15 cellular contexts compared by ENCODE assay signal in the genomic region with DNA sequence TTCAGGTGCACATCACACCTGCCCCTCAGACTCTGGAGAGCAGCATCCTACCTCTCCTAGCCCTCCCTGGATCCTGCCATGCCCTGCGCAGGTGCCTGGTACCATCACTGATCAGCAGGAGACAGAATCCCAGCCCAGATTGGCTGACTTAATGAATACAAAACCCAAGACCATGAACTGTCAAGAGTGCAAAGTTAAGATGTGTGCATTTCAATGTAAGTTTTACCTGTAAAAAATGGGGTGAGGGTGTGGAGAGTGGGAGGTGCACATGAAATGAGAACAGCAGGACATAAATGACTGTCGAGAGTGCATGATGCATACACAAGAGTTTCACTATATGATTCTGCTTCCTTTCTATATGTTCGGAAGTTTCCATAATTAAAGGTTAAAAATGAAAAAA. TPM values are rescaled to one million over a fixed set of nuclear protein-coding genes. Genes with fewer than 3 reads are reported as not detected.
A peak's percentile ranks its signal among the peaks of the same experiment; 100 is the strongest.
DNase-seq lines count a peak whose midpoint lies in the region; ATAC-seq, FAIRE-seq and TF ChIP-seq lines count a peak whose summit lies in the region.
"Had no signal": no experiment of that assay in that cellular context is flagged by ENCODE, and none has a peak within 500 bp of the region (broad histone marks: within the 10 kb centered on the region; RNA-seq: fewer than 3 reads in every experiment).

No MANE protein-coding gene starts in this region.

- H3K36me3 ChIP-seq in CD8-positive, alpha-beta memory T cell (ENCODE audit: insufficient read depth, low read length): peaks cover 89% of the 10 kb centered on the region
- H3K36me3 ChIP-seq in Caco-2 (ENCODE audit: control insufficient read depth, insufficient read depth, low read length) (peaks cover 2% of the 10 kb centered on the region; the same call in 1 of the 2 replicates), gastroesophageal sphincter (peaks cover 0 to 1% of the 10 kb centered on the region in 2 donors), mammary epithelial cell (ENCODE audit: insufficient read depth, low read length) (no peaks in the 10 kb centered on the region)
- H3K36me3 ChIP-seq: tibial artery had no signal

- no peak overlapping the region for H3K4me2 ChIP-seq in mammary epithelial cell (ENCODE audit: insufficient read depth, low read depth, low read length)

- in situ Hi-C loops in mammary epithelial cell (cut with MboI; ENCODE audit: low sequenced_read_pairs in 2 of 2): no loop called here

- H3K4me3 Mint-ChIP-seq in CD8-positive, alpha-beta memory T cell: no peak overlapping the region
- H3K4me3 Mint-ChIP-seq in T-cell: no peak overlapping the region
- no peak overlapping the region for H3K4me3 Mint-ChIP-seq in effector memory CD8-positive, alpha-beta T cell
- H3K4me3 Mint-ChIP-seq in Caco-2 (ENCODE audit: unreplicated experiment): no peak overlapping the region

- H3K9ac ChIP-seq in mammary epithelial cell (ENCODE audit: insufficient read depth, low read length): no peak overlapping the region

- ATAC-seq in GM18502 (IDR thresholded peaks at IDR 0.05; ENCODE audit: poor library complexity, unreplicated experiment) (peak; percentile 47), T-cell (replicated peaks in 1 of 4) (no peak), gastroesophageal sphincter (no peak)
- no peak for ATAC-seq in effector memory CD8-positive, alpha-beta T cell (replicated peaks)

- no peaks in the 10 kb centered on the region for H3K27me3 ChIP-seq in CD8-positive, alpha-beta memory T cell (ENCODE audit: insufficient read depth, low read length, poor library complexity, severe bottlenecking)
- H3K27me3 ChIP-seq in Caco-2 (replicated peaks; ENCODE audit: control insufficient read depth, insufficient read depth, low read length): no peaks in the 10 kb centered on the region
- no peaks in the 10 kb centered on the region for H3K27me3 ChIP-seq in gastroesophageal sphincter
- no peaks in the 10 kb centered on the region for H3K27me3 ChIP-seq in mammary epithelial cell (ENCODE audit: insufficient read depth, low read length)
- H3K27me3 ChIP-seq: neutrophil had no signal

- peaks cover 13% of the 10 kb centered on the region for H3K4me1 ChIP-seq in CD8-positive, alpha-beta memory T cell (ENCODE audit: insufficient read depth, low read length)
- H3K4me1 ChIP-seq in Caco-2 (no peaks in the 10 kb centered on the region), gastroesophageal sphincter (peaks cover 0 to 16% (median 0%) of the 10 kb centered on the region in 3 donors), mammary epithelial cell (ENCODE audit: insufficient read depth, low read length) (no peaks in the 10 kb centered on the region)

- TF ChIP-seq CTCF in Caco-2 (IDR thresholded peaks at IDR 0.05; ENCODE audit: insufficient read depth in 1 of 2, low read depth in 1 of 2, low read length in 1 of 2, severe bottlenecking in 1 of 2, unreplicated experiment in 1 of 2) (no peak), gastroesophageal sphincter (IDR thresholded peaks at IDR 0.05) (no peak), mammary epithelial cell (conservative IDR thresholded peaks at IDR 0.05 in 1 of 2, IDR thresholded peaks at IDR 0.05 in 1 of 2; ENCODE audit: extremely low read depth in 1 of 2, insufficient read depth in 1 of 2, low read depth in 1 of 2, low read length in 2 of 2) (no peak)

- no peaks in the 10 kb centered on the region for H3K9me3 ChIP-seq in CD8-positive, alpha-beta memory T cell (ENCODE audit: low read length)
- no peaks in the 10 kb centered on the region for H3K9me3 ChIP-seq in Caco-2
- no peaks in the 10 kb centered on the region for H3K9me3 ChIP-seq in gastroesophageal sphincter
- H3K9me3 ChIP-seq in mammary epithelial cell (replicated peaks; ENCODE audit: insufficient read depth, low read length): no peaks in the 10 kb centered on the region
- H3K9me3 ChIP-seq: neutrophil, tibial artery had no signal

- H3K4me1 Mint-ChIP-seq in CD8-positive, alpha-beta memory T cell: peaks cover 16 to 29% (median 24%) of the 10 kb centered on the region in 3 donors
- H3K4me1 Mint-ChIP-seq in T-cell (peaks cover 22 to 24% (median 23%) of the 10 kb centered on the region in 3 donors), Caco-2 (ENCODE audit: low read depth, unreplicated experiment) (no peaks in the 10 kb centered on the region)
- H3K4me1 Mint-ChIP-seq in effector memory CD8-positive, alpha-beta T cell (ENCODE audit: low read depth in 2 of 2): peaks cover 15 to 32% of the 10 kb centered on the region in 2 donors
- H3K4me1 Mint-ChIP-seq: brain had no signal

- no peak for FAIRE-seq in GM12892 (lab: Jason Lieb, UNC)

- no peak overlapping the region for H2AFZ ChIP-seq in mammary epithelial cell (ENCODE audit: low read depth, low read length)

- 86 to 100% methylated on average over 2 to 3 of the region's 3 CpGs for WGBS in gastroesophageal sphincter (ENCODE audit: low coverage in 1 of 2), 2 donors
- 96% methylated on average over 3 of the region's 3 CpGs for WGBS in mammary epithelial cell (ENCODE audit: low coverage, missing lambda C conversion rate)

- H3K79me2 ChIP-seq in mammary epithelial cell (ENCODE audit: insufficient read depth, low read length): no peaks in the 10 kb centered on the region

- intact Hi-C loops in Caco-2 (cut with micrococcal nuclease; ENCODE audit: unreplicated experiment): no loop called here
- intact Hi-C loops in mammary epithelial cell (cut with micrococcal nuclease): no loop called here

- peaks cover 7 to 100% (median 29%) of the 10 kb centered on the region in 3 donors for H3K36me3 Mint-ChIP-seq in CD8-positive, alpha-beta memory T cell
- peaks cover 66% of the 10 kb centered on the region for H3K36me3 Mint-ChIP-seq in T-cell
- peaks cover 100% of the 10 kb centered on the region for H3K36me3 Mint-ChIP-seq in effector memory CD8-positive, alpha-beta T cell (ENCODE audit: insufficient read depth)
- H3K36me3 Mint-ChIP-seq in Caco-2 (ENCODE audit: insufficient read depth, unreplicated experiment): peaks cover 25% of the 10 kb centered on the region

- CTCF ChIA-PET in CD8-positive, alpha-beta memory T cell (lab: Charles Lee): interaction anchor here (1.2 kb wide), 1 partner anchor 13 kb away, joined by 4 read pairs; no protein-coding TSS in a partner anchor
- CTCF ChIA-PET in T-cell (lab: Charles Lee): no interaction called here
- CTCF ChIA-PET in Caco-2 (lab: Charles Lee): no interaction called here
- CTCF ChIA-PET in mammary epithelial cell (lab: Charles Lee; ENCODE audit: low non-redundant PET): no interaction called here

- no peak overlapping the region for H3K27ac ChIP-seq in CD8-positive, alpha-beta memory T cell (ENCODE audit: low read depth, low read length)
- no peak overlapping the region for H3K27ac ChIP-seq in gastroesophageal sphincter
- H3K27ac ChIP-seq in mammary epithelial cell (ENCODE audit: insufficient read depth, low read depth, low read length): no peak overlapping the region
- H3K27ac ChIP-seq: neutrophil, tibial artery had no signal

- TF ChIP-seq POLR2A in GM12892 (IDR thresholded peaks at IDR 0.05; ENCODE audit: low read depth, low read length) (no peak), gastroesophageal sphincter (IDR thresholded peaks at IDR 0.05) (no peak)

- H3K4me3 ChIP-seq in CD8-positive, alpha-beta memory T cell (ENCODE audit: low read length): no peak overlapping the region
- no peak overlapping the region for H3K4me3 ChIP-seq in Caco-2 (ENCODE audit: low read depth, low read length)
- no peak overlapping the region for H3K4me3 ChIP-seq in gastroesophageal sphincter
- no peak overlapping the region for H3K4me3 ChIP-seq in mammary epithelial cell (replicated peaks in 1 of 3; ENCODE audit: insufficient read depth in 1 of 3, low read depth in 2 of 3, low read length in 3 of 3)
- H3K4me3 ChIP-seq: lung, tibial artery had no signal

- POLR2A ChIA-PET in CD8-positive, alpha-beta memory T cell (lab: Charles Lee): no interaction called here
- POLR2A ChIA-PET in T-cell (lab: Charles Lee) (no interaction called here), Caco-2 (lab: Charles Lee) (no interaction called here)

- BruUV-seq in Caco-2 (replicated peaks; lab: Mats Ljungman, UMichigan) (no TSS peak), mammary epithelial cell (replicated peaks; lab: Mats Ljungman, UMichigan) (no TSS peak)

- H4K20me1 ChIP-seq in mammary epithelial cell (ENCODE audit: insufficient read depth, low read length): no peaks in the 10 kb centered on the region

- peaks cover 0 to 6% of the 10 kb centered on the region in 2 donors for H3K27me3 Mint-ChIP-seq in CD8-positive, alpha-beta memory T cell
- H3K27me3 Mint-ChIP-seq in T-cell (no peaks in the 10 kb centered on the region), Caco-2 (ENCODE audit: insufficient read depth, unreplicated experiment) (no peaks in the 10 kb centered on the region)
- H3K27me3 Mint-ChIP-seq in effector memory CD8-positive, alpha-beta T cell: no peaks in the 10 kb centered on the region
- H3K27me3 Mint-ChIP-seq: brain had no signal

- H3K9me3 Mint-ChIP-seq in CD8-positive, alpha-beta memory T cell: no peaks in the 10 kb centered on the region
- H3K9me3 Mint-ChIP-seq in T-cell (no peaks in the 10 kb centered on the region), Caco-2 (ENCODE audit: unreplicated experiment) (no peaks in the 10 kb centered on the region)
- H3K9me3 Mint-ChIP-seq in effector memory CD8-positive, alpha-beta T cell: no peaks in the 10 kb centered on the region
- H3K9me3 Mint-ChIP-seq: brain had no signal

- dilution Hi-C loops in mammary epithelial cell (cut with HindIII; ENCODE audit: low sequenced_read_pairs): no loop called here

- no peak for DNase-seq in CD8-positive, alpha-beta memory T cell
- no peak for DNase-seq in T-cell
- DNase-seq in effector memory CD8-positive, alpha-beta T cell: no peak
- DNase-seq in GM12892 (ENCODE audit: insufficient read length): no peak
- DNase-seq in Caco-2: no peak
- DNase-seq in mammary epithelial cell: no peak
- DNase-seq: GDM1, KBM-7, NCI-H748 treated with DMSO at 0.1 percent for 48 hours, tibial artery had no signal

- H3K27ac Mint-ChIP-seq in CD8-positive, alpha-beta memory T cell: peak overlapping the region; percentile 2 to 95 (median 72)
- H3K27ac Mint-ChIP-seq in T-cell (peak overlapping the region; percentile 80 to 85), Caco-2 (ENCODE audit: unreplicated experiment) (no peak overlapping the region)
- peak overlapping the region; percentile 70 to 92 for H3K27ac Mint-ChIP-seq in effector memory CD8-positive, alpha-beta T cell
- H3K27ac Mint-ChIP-seq: brain had no signal

- TF ChIP-seq EP300 in gastroesophageal sphincter (IDR thresholded peaks at IDR 0.05): no peak

RNA-seq across cellular contexts. Expression of a gene that starts 57.9 kb away (rescaled TPM):
- total RNA-seq in CD8-positive, alpha-beta memory T cell: 10 to 100 TPM; 14.2 to 15.4 TPM
- polyA plus RNA-seq in CD8-positive, alpha-beta memory T cell: 22.7 TPM
- total RNA-seq in T-cell (10 to 100 TPM in 3 of 5 donors, 1 to 10 TPM in 2; 3.0 to 16.4 (median 10.0) TPM), Caco-2 (2022) (0.14 TPM in 2 replicates), gastroesophageal sphincter (10 to 100 TPM in 1 of 4 donors, 1 to 10 TPM in 3; 1.8 to 10.3 (median 3.0) TPM), mammary epithelial cell (under 1 TPM in 1 of 2 donors, not detected in 1; 0.83 TPM)
- polyA plus RNA-seq in GM12892 (2012; ENCODE audit: missing spikeins): 1.3 TPM
- polyA plus RNA-seq in mammary epithelial cell: 0.06 TPM
- polyA minus RNA-seq in mammary epithelial cell: not detected
